In the genomic region with DNA sequence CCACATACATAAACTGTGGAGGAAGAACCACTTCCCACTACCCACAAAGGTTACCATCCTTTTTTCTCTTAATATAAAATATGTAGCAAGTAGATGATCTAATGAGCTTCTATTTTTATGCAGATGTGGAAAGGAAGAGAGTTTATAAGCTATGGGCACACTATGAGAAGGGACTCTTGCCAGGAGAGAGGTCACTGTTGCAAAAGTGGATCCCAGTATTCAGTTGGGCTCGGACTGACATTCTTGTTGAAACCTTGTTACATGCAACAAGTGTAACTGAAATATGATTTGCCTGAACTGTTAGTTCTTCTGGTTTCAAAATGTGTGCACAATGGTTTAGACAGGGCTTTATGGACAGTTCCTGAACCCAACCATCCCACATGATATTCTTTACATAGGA, we compare ENCODE assay signal across 40 cellular contexts.
"Had no signal": no experiment of that assay in that cellular context is flagged by ENCODE, and none has a peak within 500 bp of the region (broad histone marks: within the 10 kb centered on the region; RNA-seq: fewer than 3 reads in every experiment).

No MANE protein-coding gene starts in this region.

- H3K36me3 ChIP-seq: adrenal gland, ascending aorta, brain microvascular endothelial cell, breast epithelium, cardiac muscle cell had no signal

- H3K4me3 Mint-ChIP-seq: activated naive CD4-positive, alpha-beta T cell treated with anti-CD3 and anti-CD28 coated beads for 36 hours; activated naive CD4-positive, alpha-beta T cell treated with anti-CD3 and anti-CD28 coated beads, Interleukin-2, amount 10 ng/mL, durations not matched to agents 7 days and 5 days; activated naive CD4-positive, alpha-beta T cell treated with anti-CD3 and anti-CD28 coated beads, Interleukin-2, amount 50 U/mL, for 24 hours; activated naive CD8-positive, alpha-beta T cell; activated naive CD8-positive, alpha-beta T cell treated with anti-CD3 and anti-CD28 coated beads for 36 hours; activated naive CD8-positive, alpha-beta T cell treated with anti-CD3 and anti-CD28 coated beads, Interleukin-2, amount 10 ng/mL, durations not matched to agents 7 days and 5 days; activated naive CD8-positive, alpha-beta T cell treated with anti-CD3 and anti-CD28 coated beads, Interleukin-2, amount 50 U/mL, for 24 hours; activated T-cell treated with anti-CD3 and anti-CD28 coated beads, Interleukin-2, amount 50 U/mL, for 24 hours; activated T-cell treated with anti-CD3 and anti-CD28 coated beads, Interleukin-2, amount 50 U/mL, for 4 hours; activated T-cell treated with anti-CD3 and anti-CD28 coated beads, Interleukin-2, amount 50 U/mL, for 72 hours; activated T-helper 1 cell treated with anti-CD3 and anti-CD28 coated beads, Interleukin-12 subunit alpha, Interleukin-12 subunit beta, Interleukin-2, Interleukin-4 antibody, amounts not matched to agents 30 ng/mL and 10 ng/mL and 1 ng/mL, durations not matched to agents 14 hours and 24 hours and 36 hours; activated T-helper 17 cell treated with anti-CD3 and anti-CD28 coated beads, Interleukin-2, amount 50 U/mL, for 72 hours; brain; central memory CD8-positive, alpha-beta T cell had no signal

- H3K4me3 ChIP-seq: adrenal gland, ascending aorta, body of pancreas, breast epithelium, cardiac muscle cell had no signal

- H3K9me3 ChIP-seq: adrenal gland, ascending aorta, body of pancreas, breast epithelium had no signal

- ATAC-seq: activated naive CD4-positive, alpha-beta T cell treated with anti-CD3 and anti-CD28 coated beads, Interleukin-2, amount 50 U/mL, for 72 hours; activated naive CD8-positive, alpha-beta T cell treated with anti-CD3 and anti-CD28 coated beads, Interleukin-2, amount 50 U/mL, for 24 hours; activated T-cell treated with anti-CD3 and anti-CD28 coated beads, Interleukin-2, amount 50 U/mL, for 4 hours; activated T-cell treated with anti-CD3 and anti-CD28 coated beads, Interleukin-2, amount 50 U/mL, for 72 hours; activated T-helper 17 cell treated with anti-CD3 and anti-CD28 coated beads, Interleukin-2, amount 50 U/mL, for 72 hours; body of pancreas had no signal

- H3K9me3 Mint-ChIP-seq: activated naive CD4-positive, alpha-beta T cell treated with anti-CD3 and anti-CD28 coated beads for 36 hours; activated naive CD4-positive, alpha-beta T cell treated with anti-CD3 and anti-CD28 coated beads, Interleukin-2, amount 10 ng/mL, durations not matched to agents 7 days and 5 days; activated naive CD4-positive, alpha-beta T cell treated with anti-CD3 and anti-CD28 coated beads, Interleukin-2, amount 50 U/mL, for 72 hours; activated naive CD8-positive, alpha-beta T cell treated with anti-CD3 and anti-CD28 coated beads for 36 hours; activated naive CD8-positive, alpha-beta T cell treated with anti-CD3 and anti-CD28 coated beads, Interleukin-2, amount 10 ng/mL, durations not matched to agents 7 days and 5 days; activated naive CD8-positive, alpha-beta T cell treated with anti-CD3 and anti-CD28 coated beads, Interleukin-2, amount 50 U/mL, for 24 hours; activated T-cell treated with anti-CD3 and anti-CD28 coated beads, Interleukin-2, amount 50 U/mL, for 24 hours; activated T-cell treated with anti-CD3 and anti-CD28 coated beads, Interleukin-2, amount 50 U/mL, for 4 hours; activated T-helper 1 cell treated with anti-CD3 and anti-CD28 coated beads, Interleukin-12 subunit alpha, Interleukin-12 subunit beta, Interleukin-2, Interleukin-4 antibody, amounts not matched to agents 30 ng/mL and 10 ng/mL and 1 ng/mL, durations not matched to agents 14 hours and 24 hours and 36 hours; activated T-helper 17 cell treated with anti-CD3 and anti-CD28 coated beads, Interleukin-2, amount 50 U/mL, for 72 hours; activated T-helper 2 cell treated with anti-CD3 and anti-CD28 coated beads, Interferon-gamma antibody, Interleukin-2, Interleukin-4, amounts not matched to agents 10 μg/mL and 5 μg/mL and 100 μg/mL, durations not matched to agents 14 hours and 24 hours and 36 hours had no signal

- H3K36me3 Mint-ChIP-seq: activated naive CD4-positive, alpha-beta T cell treated with anti-CD3 and anti-CD28 coated beads, Interleukin-2, amount 10 ng/mL, durations not matched to agents 7 days and 5 days; activated naive CD4-positive, alpha-beta T cell treated with anti-CD3 and anti-CD28 coated beads, Interleukin-2, amount 50 U/mL, for 24 hours; activated naive CD4-positive, alpha-beta T cell treated with anti-CD3 and anti-CD28 coated beads, Interleukin-2, amount 50 U/mL, for 72 hours; activated naive CD8-positive, alpha-beta T cell; activated naive CD8-positive, alpha-beta T cell treated with anti-CD3 and anti-CD28 coated beads for 36 hours; activated naive CD8-positive, alpha-beta T cell treated with anti-CD3 and anti-CD28 coated beads, Interleukin-2, amount 10 ng/mL, durations not matched to agents 7 days and 5 days; brain had no signal

- FAIRE-seq: astrocyte, bronchial epithelial cell had no signal

- H3K27ac ChIP-seq: adrenal gland, ascending aorta, body of pancreas, brain microvascular endothelial cell, breast epithelium, cardiac muscle cell had no signal

- H3K4me1 ChIP-seq: adrenal gland, ascending aorta, breast epithelium had no signal

- H3K4me1 Mint-ChIP-seq: activated naive CD4-positive, alpha-beta T cell treated with anti-CD3 and anti-CD28 coated beads, Interleukin-2, amount 10 ng/mL, durations not matched to agents 7 days and 5 days; activated naive CD4-positive, alpha-beta T cell treated with anti-CD3 and anti-CD28 coated beads, Interleukin-2, amount 50 U/mL, for 24 hours; activated naive CD8-positive, alpha-beta T cell treated with anti-CD3 and anti-CD28 coated beads for 36 hours; activated naive CD8-positive, alpha-beta T cell treated with anti-CD3 and anti-CD28 coated beads, Interleukin-2, amount 10 ng/mL, durations not matched to agents 7 days and 5 days; activated naive CD8-positive, alpha-beta T cell treated with anti-CD3 and anti-CD28 coated beads, Interleukin-2, amount 50 U/mL, for 24 hours; activated T-helper 17 cell treated with anti-CD3 and anti-CD28 coated beads, Interleukin-2, amount 50 U/mL, for 72 hours; brain; central memory CD8-positive, alpha-beta T cell had no signal

- H3K27ac Mint-ChIP-seq: activated naive CD4-positive, alpha-beta T cell treated with anti-CD3 and anti-CD28 coated beads for 36 hours; activated naive CD4-positive, alpha-beta T cell treated with anti-CD3 and anti-CD28 coated beads, Interleukin-2, amount 10 ng/mL, durations not matched to agents 7 days and 5 days; activated naive CD4-positive, alpha-beta T cell treated with anti-CD3 and anti-CD28 coated beads, Interleukin-2, amount 50 U/mL, for 24 hours; activated naive CD4-positive, alpha-beta T cell treated with anti-CD3 and anti-CD28 coated beads, Interleukin-2, amount 50 U/mL, for 72 hours; activated naive CD8-positive, alpha-beta T cell; activated naive CD8-positive, alpha-beta T cell treated with anti-CD3 and anti-CD28 coated beads for 36 hours; activated naive CD8-positive, alpha-beta T cell treated with anti-CD3 and anti-CD28 coated beads, Interleukin-2, amount 10 ng/mL, durations not matched to agents 7 days and 5 days; activated naive CD8-positive, alpha-beta T cell treated with anti-CD3 and anti-CD28 coated beads, Interleukin-2, amount 50 U/mL, for 24 hours; activated T-cell treated with anti-CD3 and anti-CD28 coated beads, Interleukin-2, amount 50 U/mL, for 24 hours; activated T-cell treated with anti-CD3 and anti-CD28 coated beads, Interleukin-2, amount 50 U/mL, for 72 hours; activated T-helper 1 cell treated with anti-CD3 and anti-CD28 coated beads, Interleukin-12 subunit alpha, Interleukin-12 subunit beta, Interleukin-2, Interleukin-4 antibody, amounts not matched to agents 30 ng/mL and 10 ng/mL and 1 ng/mL, durations not matched to agents 14 hours and 24 hours and 36 hours; activated T-helper 17 cell treated with anti-CD3 and anti-CD28 coated beads, Interleukin-2, amount 50 U/mL, for 72 hours; activated T-helper 2 cell treated with anti-CD3 and anti-CD28 coated beads, Interferon-gamma antibody, Interleukin-2, Interleukin-4, amounts not matched to agents 10 μg/mL and 5 μg/mL and 100 μg/mL, durations not matched to agents 14 hours and 24 hours and 36 hours; brain had no signal

- H3K27me3 Mint-ChIP-seq: activated naive CD4-positive, alpha-beta T cell treated with anti-CD3 and anti-CD28 coated beads, Interleukin-2, amount 10 ng/mL, durations not matched to agents 7 days and 5 days; activated naive CD4-positive, alpha-beta T cell treated with anti-CD3 and anti-CD28 coated beads, Interleukin-2, amount 50 U/mL, for 24 hours; activated naive CD8-positive, alpha-beta T cell treated with anti-CD3 and anti-CD28 coated beads, Interleukin-2, amount 10 ng/mL, durations not matched to agents 7 days and 5 days; activated naive CD8-positive, alpha-beta T cell treated with anti-CD3 and anti-CD28 coated beads, Interleukin-2, amount 50 U/mL, for 24 hours; activated T-cell treated with anti-CD3 and anti-CD28 coated beads, Interleukin-2, amount 50 U/mL, for 24 hours; activated T-helper 17 cell treated with anti-CD3 and anti-CD28 coated beads, Interleukin-2, amount 50 U/mL, for 72 hours; brain; central memory CD8-positive, alpha-beta T cell had no signal

- H3K27me3 ChIP-seq: adrenal gland, ascending aorta, body of pancreas, brain microvascular endothelial cell, breast epithelium, cardiac muscle cell had no signal

- DNase-seq: activated effector memory CD4-positive, alpha-beta T cell treated with anti-CD3 and anti-CD28 coated beads, Interleukin-2, amount 50 U/mL, for 16 hours; activated effector memory CD4-positive, alpha-beta T cell treated with Interleukin-2 at 50 U/mL for 16 hours; activated gamma-delta T cell; activated gamma-delta T cell treated with Interleukin-2 at 50 U/mL for 16 hours; activated naive CD4-positive, alpha-beta T cell; activated naive CD4-positive, alpha-beta T cell treated with anti-CD3 and anti-CD28 coated beads for 36 hours; activated naive CD4-positive, alpha-beta T cell treated with anti-CD3 and anti-CD28 coated beads, Interleukin-2, amount 10 ng/mL, durations not matched to agents 7 days and 5 days; activated naive CD4-positive, alpha-beta T cell treated with anti-CD3 and anti-CD28 coated beads, Interleukin-2, amount 50 U/mL, for 16 hours; activated naive CD4-positive, alpha-beta T cell treated with Interleukin-2 at 50 U/mL for 16 hours; activated naive CD8-positive, alpha-beta T cell treated with anti-CD3 and anti-CD28 coated beads for 36 hours; activated naive CD8-positive, alpha-beta T cell treated with anti-CD3 and anti-CD28 coated beads, Interleukin-2, amount 10 ng/mL, durations not matched to agents 7 days and 5 days; activated naive CD8-positive, alpha-beta T cell treated with anti-CD3 and anti-CD28 coated beads, Interleukin-2, amount 50 U/mL, for 24 hours; activated T-cell treated with anti-CD3 and anti-CD28 coated beads for 4 hours; activated T-cell treated with anti-CD3 and anti-CD28 coated beads, Interleukin-2, amount 50 U/mL, for 1 hour; activated T-cell treated with anti-CD3 and anti-CD28 coated beads, Interleukin-2, amount 50 U/mL, for 24 hours; activated T-cell treated with anti-CD3 and anti-CD28 coated beads, Interleukin-2, amount 50 U/mL, for 4 hours; activated T-cell treated with anti-CD3 and anti-CD28 coated beads, Interleukin-2, amount 50 U/mL, for 48 hours; activated T-cell treated with anti-CD3 and anti-CD28 coated beads, Interleukin-2, amount 50 U/mL, for 72 hours; adrenal gland; amniotic stem cell; amygdala; anterior cingulate cortex; aorta; body of pancreas; brain microvascular endothelial cell; caudate nucleus; central memory CD4-positive, alpha-beta T cell had no signal
